ENCODE assay signal across 8 cellular contexts in the genomic region with DNA sequence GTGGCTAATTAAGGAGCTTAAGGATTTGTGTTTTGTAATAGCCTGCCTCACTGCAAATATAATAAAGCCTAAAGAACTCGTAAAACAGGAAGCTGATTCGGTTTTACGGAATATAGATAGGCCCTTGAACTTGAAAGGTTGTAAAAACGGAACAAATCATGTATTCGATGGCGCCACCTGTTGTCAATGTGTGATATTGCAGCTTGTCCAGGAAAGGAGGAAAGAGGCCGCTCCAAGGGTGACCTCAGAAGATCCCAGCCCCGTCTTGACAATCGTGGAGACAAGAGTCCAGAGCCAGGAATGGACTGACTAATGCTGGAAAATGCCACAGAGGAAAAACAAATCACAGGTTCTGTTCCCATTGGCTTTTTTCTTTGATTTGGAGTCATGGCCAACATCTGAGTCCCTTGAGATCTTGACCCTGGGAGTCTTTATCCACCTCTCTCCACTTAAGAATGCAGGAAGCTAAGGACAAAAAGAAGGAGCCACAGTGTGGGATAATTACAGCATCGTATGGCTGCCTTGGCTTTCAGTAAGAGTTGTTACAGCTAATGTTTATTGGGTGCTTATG. TPM values are rescaled to one million over a fixed set of nuclear protein-coding genes. Genes with fewer than 3 reads are reported as not detected.
DNase-seq lines count a peak whose midpoint lies in the region; ATAC-seq and TF ChIP-seq lines count a peak whose summit lies in the region.

No MANE protein-coding gene starts in this region.

- H3K9me2 ChIP-seq in DOHH2 (replicated peaks; ENCODE audit: control insufficient read depth, low read length): no peaks in the 10 kb centered on the region

- H3K27ac ChIP-seq in DOHH2 (ENCODE audit: low read depth, low read length): no peak overlapping the region

- H3K27me3 ChIP-seq in DOHH2 (ENCODE audit: control insufficient read depth, low read length): no peaks in the 10 kb centered on the region

- H3F3A ChIP-seq in DOHH2 (ENCODE audit: control insufficient read depth, insufficient read depth): no peaks in the 10 kb centered on the region

- ATAC-seq in sciatic nerve: peak; percentile 45
- ATAC-seq in GM18870 (IDR thresholded peaks at IDR 0.05; ENCODE audit: unreplicated experiment): no peak

- H3K9me3 ChIP-seq in DOHH2 (ENCODE audit: control insufficient read depth, insufficient read depth, low read length): no peaks in the 10 kb centered on the region

- no peaks in the 10 kb centered on the region for H3K4me1 ChIP-seq in DOHH2 (ENCODE audit: control insufficient read depth, low read length)

- H3K79me2 ChIP-seq in DOHH2 (ENCODE audit: control insufficient read depth, low read length): no peaks in the 10 kb centered on the region

- peak; percentile 84 for TF ChIP-seq CTCF in DOHH2 (IDR thresholded peaks at IDR 0.05; ENCODE audit: low read depth, low read length, poor library complexity, severe bottlenecking)

- peak; percentile 47 for DNase-seq in RPMI7951 (ENCODE audit: low read depth)
- peak in 36 of 56 donors; percentile 2 to 79 (median 25) for DNase-seq in amygdala (lab: John Stamatoyannopoulos, UW)
- peak; percentile 71 for DNase-seq in hepatic stellate cell (ENCODE audit: low spot score)
- peak; percentile 82 for DNase-seq in sciatic nerve (ENCODE audit: low spot score)
- no peak for DNase-seq in NCI-H1048 (lab: John Stamatoyannopoulos, UW)

- no peaks in the 10 kb centered on the region for H3K36me3 ChIP-seq in DOHH2 (ENCODE audit: control insufficient read depth, low read length)

- H3K4me2 ChIP-seq in DOHH2 (ENCODE audit: low read length): no peak overlapping the region

- TF ChIP-seq RAD21 in Ishikawa (IDR thresholded peaks at IDR 0.05; ENCODE audit: low read depth): peak; percentile 61

- TF ChIP-seq EP300 in Ishikawa (IDR thresholded peaks at IDR 0.05; ENCODE audit: borderline replicate concordance): no peak

- no peaks in the 10 kb centered on the region for H4K20me1 ChIP-seq in DOHH2 (ENCODE audit: control insufficient read depth, insufficient read depth, low read depth, low read length)

- intact Hi-C loops in sciatic nerve (cut with DNase I): no loop called here

- no peak overlapping the region for H3K4me3 ChIP-seq in DOHH2 (ENCODE audit: low read length)

TF ChIP-seq in Ishikawa, 13 proteins besides CTCF, POLR2A, EP300 and RAD21:
- TF ChIP-seq, protein P1, sequence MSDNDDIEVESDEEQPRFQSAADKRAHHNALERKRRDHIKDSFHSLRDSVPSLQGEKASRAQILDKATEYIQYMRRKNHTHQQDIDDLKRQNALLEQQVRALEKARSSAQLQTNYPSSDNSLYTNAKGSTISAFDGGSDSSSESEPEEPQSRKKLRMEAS (IDR thresholded peaks at IDR 0.05): no peak
- TF ChIP-seq CEBPB (IDR thresholded peaks at IDR 0.05) (no peak), TEAD4 (IDR thresholded peaks at IDR 0.05) (no peak), YY1 (IDR thresholded peaks at IDR 0.05; ENCODE audit: low read depth) (no peak), ZBTB7A (IDR thresholded peaks at IDR 0.05; ENCODE audit: low read depth) (no peak), TCF12 (IDR thresholded peaks at IDR 0.05; ENCODE audit: low read depth) (no peak), CREB1 (IDR thresholded peaks at IDR 0.05; ENCODE audit: low read depth) (no peak), EGR1 (IDR thresholded peaks at IDR 0.05) (no peak)
- TF ChIP-seq, protein P2, sequence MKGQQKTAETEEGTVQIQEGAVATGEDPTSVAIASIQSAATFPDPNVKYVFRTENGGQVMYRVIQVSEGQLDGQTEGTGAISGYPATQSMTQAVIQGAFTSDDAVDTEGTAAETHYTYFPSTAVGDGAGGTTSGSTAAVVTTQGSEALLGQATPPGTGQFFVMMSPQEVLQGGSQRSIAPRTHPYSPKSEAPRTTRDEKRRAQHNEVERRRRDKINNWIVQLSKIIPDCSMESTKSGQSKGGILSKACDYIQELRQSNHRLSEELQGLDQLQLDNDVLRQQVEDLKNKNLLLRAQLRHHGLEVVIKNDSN (IDR thresholded peaks at IDR 0.05): no peak

RNA-seq across cellular contexts. Expression of a gene that starts 7.0 kb away (rescaled TPM):
- total RNA-seq in RPMI7951 (2014; rRNA removed; shearing (Covaris generic)): not detected in 2 replicates
- total RNA-seq in sciatic nerve: 4.5 TPM
